ENCODE assay signal across 8 cellular contexts in genomic region chr3:50227390-50228183, GRCh38. TPM values are rescaled to one million over a fixed set of nuclear protein-coding genes. Genes with fewer than 3 reads are reported as not detected.
DNase-seq lines count a peak whose midpoint lies in the region; ATAC-seq and TF ChIP-seq lines count a peak whose summit lies in the region.

No MANE protein-coding gene starts in this region.

- peak overlapping the region; percentile 84 for H3K27ac ChIP-seq in cingulate gyrus (ENCODE audit: low read depth, low read length)

- TF ChIP-seq CTCF in BJ (IDR thresholded peaks at IDR 0.05; ENCODE audit: insufficient read depth, low read depth, low read length): peak; percentile 54

- peaks cover 7% of the 10 kb centered on the region for H3K27me3 ChIP-seq in BJ (ENCODE audit: control insufficient read depth, insufficient read depth, low read length)

- POLR2A ChIA-PET in BJ (lab: Charles Lee): no interaction called here

- CTCF ChIA-PET in BJ (lab: Yijun Ruan, JAX): interaction anchor here (0.6 to 17.7 kb wide), 36 partner anchors 8 to 106 kb away, joined by 3 to 378 read pairs (median 6); partner anchors contain the start of genes GNAI2, GNAT1, HYAL3 and LSMEM2

- H3K4me3 ChIP-seq in BJ (ENCODE audit: low read depth, low read length): peak overlapping the region; percentile 83

- ATAC-seq in HG03432 (IDR thresholded peaks at IDR 0.05; ENCODE audit: unreplicated experiment) (peak; percentile 83), left lobe of liver (peak; percentile 90)

- DNase-seq in BJ (ENCODE audit: low read depth): no peak
- DNase-seq in GM19238 (ENCODE audit: insufficient read length, low spot score): peak; percentile 97
- peak; percentile 88 for DNase-seq in NCI-H510A (lab: John Stamatoyannopoulos, UW)
- DNase-seq in activated CD4-positive, alpha-beta T cell treated with anti-CD3 and anti-CD28 coated beads for 24 hours (ENCODE audit: low read depth in 2 of 2): peak; percentile 82 to 85
- peak; percentile 93 for DNase-seq in left lobe of liver (ENCODE audit: low spot score)
- DNase-seq in stimulated activated CD4-positive, alpha-beta T cell treated with anti-CD3 and anti-CD28 coated beads, Interleukin-2, amount 100 ng/mL, for 4 hours (ENCODE audit: low read depth): peak; percentile 80

- no peaks in the 10 kb centered on the region for H3K36me3 ChIP-seq in BJ (ENCODE audit: control insufficient read depth, insufficient read depth, low read length)

RNA-seq across cellular contexts. Expression of gene GNAI2, which starts 8.4 kb away (rescaled TPM):
- polyA plus RNA-seq in BJ (2011; rRNA removed): 574 and 887 TPM in 2 replicates
- polyA minus RNA-seq in BJ (2011; rRNA and poly(A)+ RNA removed): 386 and 559 TPM in 2 replicates
- total RNA-seq in left lobe of liver: 115 TPM

RNA-seq across cellular contexts. Expression of gene SLC38A3, which starts 22.5 kb away (rescaled TPM):
- 0.17 and 0.22 TPM in 2 replicates for polyA plus RNA-seq in BJ (2011; rRNA removed)
- polyA minus RNA-seq in BJ (2011; rRNA and poly(A)+ RNA removed): 0.28 TPM in 1 of 2 replicates, not detected in the other
- 242 TPM for total RNA-seq in left lobe of liver

RNA-seq across cellular contexts. Expression of gene GNAT1, which starts 36.2 kb away (rescaled TPM):
- polyA plus RNA-seq in BJ (2011; rRNA removed): not detected in 2 replicates
- polyA minus RNA-seq in BJ (2011; rRNA and poly(A)+ RNA removed): not detected in 2 replicates
- 0.08 TPM for total RNA-seq in left lobe of liver

RNA-seq across cellular contexts. Expression of gene SEMA3B, which starts 41.4 kb away (rescaled TPM):
- 32.7 and 59.0 TPM in 2 replicates for polyA plus RNA-seq in BJ (2011; rRNA removed)
- 13.2 and 16.4 TPM in 2 replicates for polyA minus RNA-seq in BJ (2011; rRNA and poly(A)+ RNA removed)
- 5.7 TPM for total RNA-seq in left lobe of liver

RNA-seq across cellular contexts. Expression of gene LSMEM2, which starts 51.3 kb away (rescaled TPM):
- not detected in 2 replicates for polyA plus RNA-seq in BJ (2011; rRNA removed)
- not detected in 2 replicates for polyA minus RNA-seq in BJ (2011; rRNA and poly(A)+ RNA removed)
- total RNA-seq in left lobe of liver: not detected
